ENCODE assay signal across 11 cellular contexts in genomic region chr3:138381413-138381901, GRCh38. TPM values are rescaled to one million over a fixed set of nuclear protein-coding genes. Genes with fewer than 3 reads are reported as not detected.
A peak's percentile ranks its signal among the peaks of the same experiment; 100 is the strongest.
DNase-seq lines count a peak whose midpoint lies in the region; ATAC-seq and TF ChIP-seq lines count a peak whose summit lies in the region.
"Had no signal": no experiment of that assay in that cellular context is flagged by ENCODE, and none has a peak within 500 bp of the region (broad histone marks: within the 10 kb centered on the region; RNA-seq: fewer than 3 reads in every experiment).

No MANE protein-coding gene starts in this region.

- DNase-seq in M059J (ENCODE audit: low read depth): peak; percentile 46
- no peak for DNase-seq in endodermal cell
- DNase-seq in mesenteric fat pad (ENCODE audit: low spot score): peak; percentile 67
- DNase-seq in activated CD4-positive, CD25-positive, alpha-beta regulatory T cell treated with anti-CD3 and anti-CD28 coated beads, Interleukin-2, amount 50 U/mL, for 72 hours: no peak
- no peak for DNase-seq in DMS 273 treated with DMSO at 0.1 percent for 48 hours (lab: John Stamatoyannopoulos, UW)
- DNase-seq: activated CD4-positive, alpha-beta memory T cell treated with anti-CD3 and anti-CD28 coated beads, Interleukin-2, amount 10 ng/mL, durations not matched to agents 7 days and 5 days; DND-41 had no signal

- H3K4me1 ChIP-seq in endodermal cell (ENCODE audit: control insufficient read depth, insufficient read depth, low read length): no peaks in the 10 kb centered on the region
- H3K4me1 ChIP-seq in stomach smooth muscle (ENCODE audit: control insufficient read depth, insufficient read depth, low read length): peaks cover 25% of the 10 kb centered on the region

- H3K4me1 Mint-ChIP-seq in endodermal cell: no peaks in the 10 kb centered on the region
- H3K4me1 Mint-ChIP-seq: activated CD4-positive, alpha-beta memory T cell treated with anti-CD3 and anti-CD28 coated beads, Interleukin-2, amount 10 ng/mL, durations not matched to agents 7 days and 5 days; central memory CD8-positive, alpha-beta T cell had no signal

- no peak overlapping the region for H3K4me3 ChIP-seq in endodermal cell (ENCODE audit: low read length)
- H3K4me3 ChIP-seq in stomach smooth muscle (ENCODE audit: low read length in 2 of 2): peak overlapping the region in 1 of 2 donors; percentile 15

- H3K9me3 ChIP-seq in endodermal cell (ENCODE audit: control insufficient read depth, low read length): no peaks in the 10 kb centered on the region
- H3K9me3 ChIP-seq in stomach smooth muscle (ENCODE audit: control insufficient read depth in 2 of 2, low read length in 2 of 2): no peaks in the 10 kb centered on the region

- H3K36me3 ChIP-seq in endodermal cell (ENCODE audit: control insufficient read depth, insufficient read depth, low read length): no peaks in the 10 kb centered on the region
- H3K36me3 ChIP-seq in stomach smooth muscle (ENCODE audit: control insufficient read depth in 2 of 2, insufficient read depth in 2 of 2, low read length in 2 of 2): peaks cover 0 to 6% of the 10 kb centered on the region in 2 donors

- no peaks in the 10 kb centered on the region for H3K27me3 Mint-ChIP-seq in endodermal cell (ENCODE audit: insufficient read depth)

- no peak overlapping the region for H3K4me3 Mint-ChIP-seq in endodermal cell
- H3K4me3 Mint-ChIP-seq: activated CD4-positive, alpha-beta memory T cell treated with anti-CD3 and anti-CD28 coated beads, Interleukin-2, amount 10 ng/mL, durations not matched to agents 7 days and 5 days; central memory CD8-positive, alpha-beta T cell had no signal

- no peak for TF ChIP-seq CTCF in endodermal cell (conservative IDR thresholded peaks at IDR 0.05)

- 84 to 100% methylated on average over 4 to 5 of the region's 5 CpGs for WGBS in endodermal cell (ENCODE audit: insufficient coverage in 1 of 2, insufficient read length in 1 of 2), 2 experiments

- H3K36me3 Mint-ChIP-seq in endodermal cell (ENCODE audit: low read depth): peaks cover 1% of the 10 kb centered on the region

- no peaks in the 10 kb centered on the region for H3K9me3 Mint-ChIP-seq in endodermal cell
- H3K9me3 Mint-ChIP-seq: activated CD4-positive, alpha-beta memory T cell treated with anti-CD3 and anti-CD28 coated beads, Interleukin-2, amount 10 ng/mL, durations not matched to agents 7 days and 5 days; central memory CD8-positive, alpha-beta T cell had no signal

- peak overlapping the region; percentile 87 for H3K27ac ChIP-seq in endodermal cell (ENCODE audit: low read depth, low read length)
- H3K27ac ChIP-seq in stomach smooth muscle (ENCODE audit: low read length): peak overlapping the region; percentile 69

- no peaks in the 10 kb centered on the region for H3K27me3 ChIP-seq in endodermal cell (ENCODE audit: control insufficient read depth, insufficient read depth, low read length, poor library complexity, severe bottlenecking)
- H3K27me3 ChIP-seq in stomach smooth muscle (ENCODE audit: control insufficient read depth in 1 of 2, insufficient read depth in 2 of 2, low read length in 2 of 2): no peaks in the 10 kb centered on the region

- ATAC-seq in HG02642 (IDR thresholded peaks at IDR 0.05; ENCODE audit: poor library complexity, unreplicated experiment): no peak
- ATAC-seq in HG03045 (IDR thresholded peaks at IDR 0.05; ENCODE audit: unreplicated experiment): no peak

- peak overlapping the region; percentile 69 for H3K27ac Mint-ChIP-seq in endodermal cell
- H3K27ac Mint-ChIP-seq: activated CD4-positive, alpha-beta memory T cell treated with anti-CD3 and anti-CD28 coated beads, Interleukin-2, amount 10 ng/mL, durations not matched to agents 7 days and 5 days had no signal

- H3K9ac ChIP-seq in endodermal cell (ENCODE audit: extremely low read depth, low read length, poor library complexity, severe bottlenecking) (no peak overlapping the region), stomach smooth muscle (ENCODE audit: low read length in 2 of 2) (peak overlapping the region; percentile 46 to 71)

RNA-seq across cellular contexts. Expression of gene MRAS, which starts 33.1 kb away (rescaled TPM):
- 11.2 and 14.4 TPM in 2 replicates for total RNA-seq in M059J (2014; rRNA removed; shearing (Covaris generic))
- total RNA-seq in endodermal cell (10 to 100 TPM; 12.8 to 16.1 TPM), mesenteric fat pad (232 TPM)
- 24.2 TPM for polyA plus RNA-seq in endodermal cell (2013, experiment 1 of 2)
- polyA plus RNA-seq in endodermal cell (2013, experiment 2 of 2): 24.6 TPM
- total RNA-seq: activated CD4-positive, alpha-beta memory T cell treated with anti-CD3 and anti-CD28 coated beads, Interleukin-2, amount 10 ng/mL, durations not matched to agents 7 days and 5 days had no signal

RNA-seq across cellular contexts. Expression of gene NME9, which starts 51.8 kb away (rescaled TPM):
- total RNA-seq in M059J (2014; rRNA removed; shearing (Covaris generic)): not detected in 2 replicates
- total RNA-seq in endodermal cell: 1 to 10 TPM in 1 of 2 donors, under 1 TPM in 1; 0.40 to 1.3 TPM
- 0.68 TPM for polyA plus RNA-seq in endodermal cell (2013, experiment 1 of 2)
- 0.83 TPM for polyA plus RNA-seq in endodermal cell (2013, experiment 2 of 2)
- not detected for total RNA-seq in mesenteric fat pad

RNA-seq across cellular contexts. Expression of gene ESYT3, which starts 53.0 kb away (rescaled TPM):
- total RNA-seq in M059J (2014; rRNA removed; shearing (Covaris generic)): 0.15 and 0.52 TPM in 2 replicates
- total RNA-seq in endodermal cell: 10 to 100 TPM in 1 of 2 donors, 1 to 10 TPM in 1; 7.7 to 10.2 TPM
- 1.5 TPM for polyA plus RNA-seq in endodermal cell (2013, experiment 1 of 2)
- 0.70 TPM for polyA plus RNA-seq in endodermal cell (2013, experiment 2 of 2)
- 0.19 TPM for total RNA-seq in mesenteric fat pad

Comparison
In these comparisons a context has a peak if more than half of its experiments do, and no peak if none do; other contexts are left out.
1. DNase-seq: peak in M059J (single experiment) and mesenteric fat pad (single experiment); none in endodermal cell (single experiment), activated CD4-positive, CD25-positive, alpha-beta regulatory T cell treated with anti-CD3 and anti-CD28 coated beads, Interleukin-2, amount 50 U/mL, for 72 hours (single experiment) and DMS 273 treated with DMSO at 0.1 percent for 48 hours (single experiment).
2. RNA of gene MRAS, which starts 33.1 kb away (total RNA-seq): 232 TPM in mesenteric fat pad (single experiment); 12.8 to 16.1 TPM in endodermal cell and 11.2 to 14.4 TPM in M059J; every median in the first group is over 10 times any median in the second.